23 cellular contexts compared by ENCODE assay signal in the genomic region with DNA sequence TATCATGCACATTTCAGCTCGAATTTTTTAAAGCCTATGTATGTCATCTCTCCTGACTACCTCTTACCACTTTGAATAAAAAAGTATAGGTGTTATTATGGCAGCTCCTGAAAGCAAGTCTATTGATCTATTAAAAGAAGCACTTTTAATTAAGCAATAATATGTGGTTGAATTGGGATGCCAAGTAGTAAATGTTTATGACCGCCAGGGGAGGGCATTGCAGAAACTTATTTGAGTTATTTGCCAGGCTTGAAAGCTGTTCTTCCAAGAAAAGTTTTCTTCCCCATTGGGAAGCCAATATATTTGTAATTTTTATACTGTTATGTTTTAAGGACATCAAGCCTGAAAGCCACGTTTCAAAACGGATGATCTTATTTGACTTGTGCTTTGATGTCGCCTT.
"Had no signal": no experiment of that assay in that cellular context is flagged by ENCODE, and none has a peak within 500 bp of the region (broad histone marks: within the 10 kb centered on the region; RNA-seq: fewer than 3 reads in every experiment).

No MANE protein-coding gene starts in this region.

- H3K4me3 Mint-ChIP-seq: activated CD4-positive, alpha-beta memory T cell treated with anti-CD3 and anti-CD28 coated beads, Interleukin-2, amount 10 ng/mL, durations not matched to agents 7 days and 5 days; activated naive CD4-positive, alpha-beta T cell treated with anti-CD3 and anti-CD28 coated beads, Interleukin-2, amount 10 ng/mL, durations not matched to agents 7 days and 5 days; activated T-cell treated with anti-CD3 and anti-CD28 coated beads, Interleukin-2, amount 50 U/mL, for 24 hours; dendritic cell treated with granulocyte-macrophage colony-stimulating factor and Interleukin-4, amounts not matched to agents 40 ng/mL and 50 ng/mL, for 4 days; effector memory CD8-positive, alpha-beta T cell; natural killer cell had no signal

- H3K27ac ChIP-seq: ascending aorta, breast epithelium, tibial nerve, uterus, WERI-Rb-1 had no signal

- H3K4me2 ChIP-seq: smooth muscle cell had no signal

- H3K27me3 ChIP-seq: ascending aorta, breast epithelium, tibial nerve, uterus had no signal

- H3K36me3 ChIP-seq: ascending aorta, breast epithelium, tibial nerve, uterus, WERI-Rb-1 had no signal

- DNase-seq: activated CD4-positive, alpha-beta memory T cell treated with anti-CD3 and anti-CD28 coated beads, Interleukin-2, amount 10 ng/mL, durations not matched to agents 7 days and 5 days; activated naive CD4-positive, alpha-beta T cell treated with anti-CD3 and anti-CD28 coated beads, Interleukin-2, amount 10 ng/mL, durations not matched to agents 7 days and 5 days; activated T-cell treated with anti-CD3 and anti-CD28 coated beads, Interleukin-2, amount 50 U/mL, for 24 hours; effector memory CD8-positive, alpha-beta T cell; kidney glomerular epithelial cell; left ventricle myocardium superior; mesendoderm; natural killer cell; nucleus accumbens; right cardiac atrium; stimulated activated CD4-positive, alpha-beta T cell treated with anti-CD3 and anti-CD28 coated beads, Interleukin-4, amount 100 ng/mL, for 4 hours; stimulated activated CD8-positive, alpha-beta memory T cell treated with anti-CD3 and anti-CD28 coated beads, Interleukin-4, amount 100 ng/mL, for 48 hours; stimulated activated naive CD4-positive, alpha-beta T cell treated with Interleukin-2 at 50 U/mL for 16 hours; substantia nigra; T1000; uterus; WERI-Rb-1 had no signal

- H3K9me3 Mint-ChIP-seq: activated CD4-positive, alpha-beta memory T cell treated with anti-CD3 and anti-CD28 coated beads, Interleukin-2, amount 10 ng/mL, durations not matched to agents 7 days and 5 days; activated naive CD4-positive, alpha-beta T cell treated with anti-CD3 and anti-CD28 coated beads, Interleukin-2, amount 10 ng/mL, durations not matched to agents 7 days and 5 days; activated T-cell treated with anti-CD3 and anti-CD28 coated beads, Interleukin-2, amount 50 U/mL, for 24 hours; dendritic cell treated with granulocyte-macrophage colony-stimulating factor and Interleukin-4, amounts not matched to agents 40 ng/mL and 50 ng/mL, for 4 days had no signal

- H3K36me3 Mint-ChIP-seq: activated naive CD4-positive, alpha-beta T cell treated with anti-CD3 and anti-CD28 coated beads, Interleukin-2, amount 10 ng/mL, durations not matched to agents 7 days and 5 days; natural killer cell had no signal

- H3K4me3 ChIP-seq: ascending aorta, breast epithelium, smooth muscle cell, tibial nerve, uterus had no signal

- H3K27me3 Mint-ChIP-seq: activated CD4-positive, alpha-beta memory T cell treated with anti-CD3 and anti-CD28 coated beads, Interleukin-2, amount 10 ng/mL, durations not matched to agents 7 days and 5 days; activated naive CD4-positive, alpha-beta T cell treated with anti-CD3 and anti-CD28 coated beads, Interleukin-2, amount 10 ng/mL, durations not matched to agents 7 days and 5 days; dendritic cell treated with granulocyte-macrophage colony-stimulating factor and Interleukin-4, amounts not matched to agents 40 ng/mL and 50 ng/mL, for 4 days had no signal

- H3K4me1 Mint-ChIP-seq: activated CD4-positive, alpha-beta memory T cell treated with anti-CD3 and anti-CD28 coated beads, Interleukin-2, amount 10 ng/mL, durations not matched to agents 7 days and 5 days; activated naive CD4-positive, alpha-beta T cell treated with anti-CD3 and anti-CD28 coated beads, Interleukin-2, amount 10 ng/mL, durations not matched to agents 7 days and 5 days; natural killer cell had no signal

- ATAC-seq: effector memory CD8-positive, alpha-beta T cell; left ventricle myocardium superior; natural killer cell; right cardiac atrium had no signal

- H3K4me1 ChIP-seq: ascending aorta, breast epithelium, uterus had no signal

- H3K9me3 ChIP-seq: ascending aorta, breast epithelium, tibial nerve, uterus had no signal

- H3K27ac Mint-ChIP-seq: activated CD4-positive, alpha-beta memory T cell treated with anti-CD3 and anti-CD28 coated beads, Interleukin-2, amount 10 ng/mL, durations not matched to agents 7 days and 5 days; activated naive CD4-positive, alpha-beta T cell treated with anti-CD3 and anti-CD28 coated beads, Interleukin-2, amount 10 ng/mL, durations not matched to agents 7 days and 5 days; activated T-cell treated with anti-CD3 and anti-CD28 coated beads, Interleukin-2, amount 50 U/mL, for 24 hours; dendritic cell treated with granulocyte-macrophage colony-stimulating factor and Interleukin-4, amounts not matched to agents 40 ng/mL and 50 ng/mL, for 4 days; effector memory CD8-positive, alpha-beta T cell; natural killer cell; progenitor cell of endocrine pancreas had no signal
